Comparison of ENCODE assay signal across 8 cellular contexts in the genomic region with DNA sequence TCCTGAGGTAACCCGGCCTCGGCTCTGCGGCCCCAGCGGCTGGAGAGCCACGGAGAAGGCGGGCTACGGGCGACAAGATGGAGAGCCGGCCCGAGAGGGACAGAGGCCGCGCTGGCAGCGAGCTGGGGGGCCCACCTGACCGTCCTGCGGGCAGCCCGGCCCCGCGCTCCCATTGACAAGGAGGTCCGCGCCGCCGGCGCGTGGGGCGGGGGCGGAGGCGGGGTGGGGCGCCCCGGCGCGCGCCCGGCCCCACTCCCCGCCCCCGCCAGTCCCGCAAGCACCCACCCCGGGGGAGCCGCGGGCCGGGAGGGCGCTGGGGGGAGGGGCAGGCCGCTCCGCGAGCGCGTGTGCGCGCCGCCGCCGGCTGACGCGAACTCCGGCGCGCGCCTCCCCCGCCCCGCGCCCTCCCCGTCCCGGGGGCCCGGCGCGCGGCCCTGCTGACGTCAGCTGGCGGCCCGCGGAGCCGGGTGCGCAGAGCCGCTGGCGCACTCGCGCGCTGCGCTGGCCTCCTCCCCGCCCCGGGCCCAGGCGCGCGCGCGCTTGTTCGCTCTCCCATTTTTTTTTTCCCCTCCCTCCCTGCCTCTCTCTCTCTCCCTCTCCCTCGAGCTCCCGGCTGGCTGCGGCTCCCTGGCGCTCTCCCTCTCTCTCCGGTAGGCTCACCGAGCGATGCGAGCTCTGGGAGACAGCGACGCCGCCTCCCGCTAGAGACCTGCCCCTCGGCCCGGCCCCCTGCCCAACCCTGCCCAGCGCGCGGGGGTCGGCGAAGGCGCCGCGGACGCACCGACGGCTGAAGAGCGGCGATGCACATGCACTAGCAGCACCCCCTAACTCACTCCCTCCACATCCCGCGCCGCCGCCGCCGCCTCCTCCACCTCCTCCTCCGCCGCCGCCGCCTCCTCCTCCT. TPM values are rescaled to one million over a fixed set of nuclear protein-coding genes. Genes with fewer than 3 reads are reported as not detected.
DNase-seq lines count a peak whose midpoint lies in the region; ATAC-seq and TF ChIP-seq lines count a peak whose summit lies in the region.

GNAO1 (plus strand) TSS at position 587 of the 904 bp plus-strand sequence. CDS start 747 bp downstream, outside the sequence.

- POLR2A ChIA-PET in HEK293T (lab: Yijun Ruan, JAX) = interaction anchor here (0.7 kb wide), 1 partner anchor 417 kb away, joined by 3 read pairs; the partner anchor contains the start of gene MT2A

- no peaks in the 10 kb centered on the region for H3K36me3 ChIP-seq in fibroblast of lung (ENCODE audit: control insufficient read depth, insufficient read depth, low read length)
- no peaks in the 10 kb centered on the region for H3K36me3 ChIP-seq in muscle layer of duodenum (ENCODE audit: control insufficient read depth in 1 of 2, insufficient read depth in 2 of 2, low read length in 2 of 2)

- H3K4me2 ChIP-seq in fibroblast of lung (ENCODE audit: extremely low read depth, insufficient read depth, low read length) = peak within 1 kb of the TSS; percentile 68

- CTCF ChIA-PET in HEK293T (lab: Yijun Ruan, JAX) = no interaction called here

- peak; percentile 86 for ATAC-seq in activated T-helper 17 cell treated with anti-CD3 and anti-CD28 coated beads, Interleukin-2, amount 50 U/mL, for 72 hours (replicated peaks)
- ATAC-seq in stimulated activated naive CD8-positive, alpha-beta T cell treated with anti-CD3 and anti-CD28 coated beads, Interleukin-15, amount 100 ng/mL, for 72 hours = peak; percentile 82
- no peak for ATAC-seq in HG03439 (IDR thresholded peaks at IDR 0.05; ENCODE audit: unreplicated experiment)

- no peaks in the 10 kb centered on the region for H3K36me3 Mint-ChIP-seq in activated T-helper 17 cell treated with anti-CD3 and anti-CD28 coated beads, Interleukin-2, amount 50 U/mL, for 72 hours (ENCODE audit: low read depth)

- H3K79me2 ChIP-seq in fibroblast of lung (ENCODE audit: control insufficient read depth, insufficient read depth, low read length) = no peaks in the 10 kb centered on the region

- no peak within 1 kb of the TSS for H3K27ac Mint-ChIP-seq in activated T-helper 17 cell treated with anti-CD3 and anti-CD28 coated beads, Interleukin-2, amount 50 U/mL, for 72 hours
- H3K27ac Mint-ChIP-seq in stimulated activated naive CD8-positive, alpha-beta T cell treated with anti-CD3 and anti-CD28 coated beads, Interleukin-15, amount 100 ng/mL, for 72 hours = peak within 1 kb of the TSS; percentile 78 to 90

- peak within 1 kb of the TSS; percentile 38 to 56 (median 40) for H3K4me3 ChIP-seq in fibroblast of lung (replicated peaks in 1 of 4; ENCODE audit: control extremely low read depth in 1 of 4, insufficient read depth in 1 of 4, low read depth in 3 of 4, low read length in 4 of 4)
- H3K4me3 ChIP-seq in muscle layer of duodenum (ENCODE audit: low read depth in 1 of 2, low read length in 2 of 2) = peak within 1 kb of the TSS; percentile 60 to 84

- DNase-seq in COLO668 (lab: John Stamatoyannopoulos, UW; ENCODE audit: unreplicated experiment) (peak; percentile 94), HEK293T (ENCODE audit: extremely low spot score) (peak; percentile 82), NCI-H774 (lab: John Stamatoyannopoulos, UW) (peak; percentile 91), fibroblast of lung (ENCODE audit: low read depth in 2 of 2) (peak; percentile 56 to 58)
- DNase-seq in stimulated activated naive CD8-positive, alpha-beta T cell treated with anti-CD3 and anti-CD28 coated beads, Interleukin-15, amount 100 ng/mL, for 72 hours = peak; percentile 57 to 61

- TF ChIP-seq CTCF in fibroblast of lung (conservative IDR thresholded peaks at IDR 0.05 in 1 of 2, IDR thresholded peaks at IDR 0.05 in 1 of 2; ENCODE audit: low read depth in 1 of 2, low read length in 2 of 2) = no peak

- no peaks in the 10 kb centered on the region for H3K9me3 Mint-ChIP-seq in activated T-helper 17 cell treated with anti-CD3 and anti-CD28 coated beads, Interleukin-2, amount 50 U/mL, for 72 hours
- H3K9me3 Mint-ChIP-seq in stimulated activated naive CD8-positive, alpha-beta T cell treated with anti-CD3 and anti-CD28 coated beads, Interleukin-15, amount 100 ng/mL, for 72 hours = no peaks in the 10 kb centered on the region

- peaks cover 11% of the 10 kb centered on the region for H3K27me3 Mint-ChIP-seq in activated T-helper 17 cell treated with anti-CD3 and anti-CD28 coated beads, Interleukin-2, amount 50 U/mL, for 72 hours
- peaks cover 88% of the 10 kb centered on the region for H3K27me3 Mint-ChIP-seq in stimulated activated naive CD8-positive, alpha-beta T cell treated with anti-CD3 and anti-CD28 coated beads, Interleukin-15, amount 100 ng/mL, for 72 hours

- H2AFZ ChIP-seq in fibroblast of lung (ENCODE audit: low read length) = peak within 1 kb of the TSS; percentile 46

- peaks cover 30% of the 10 kb centered on the region for H3K27me3 ChIP-seq in fibroblast of lung (ENCODE audit: control insufficient read depth, insufficient read depth, low read length)
- H3K27me3 ChIP-seq in muscle layer of duodenum (ENCODE audit: low read depth, low read length) = peaks cover 13% of the 10 kb centered on the region

- H3K27ac ChIP-seq in fibroblast of lung (ENCODE audit: insufficient read depth, low read length) = no peak within 1 kb of the TSS
- H3K27ac ChIP-seq in muscle layer of duodenum (ENCODE audit: low read length) = peak within 1 kb of the TSS; percentile 33

- H3K9ac ChIP-seq in fibroblast of lung (ENCODE audit: insufficient read depth, low read length) = no peak within 1 kb of the TSS

- no peaks in the 10 kb centered on the region for H4K20me1 ChIP-seq in fibroblast of lung (ENCODE audit: control insufficient read depth, extremely low read depth, insufficient read depth, low read length)

- peak within 1 kb of the TSS; percentile 72 for H3K4me3 Mint-ChIP-seq in activated T-helper 17 cell treated with anti-CD3 and anti-CD28 coated beads, Interleukin-2, amount 50 U/mL, for 72 hours
- H3K4me3 Mint-ChIP-seq in stimulated activated naive CD8-positive, alpha-beta T cell treated with anti-CD3 and anti-CD28 coated beads, Interleukin-15, amount 100 ng/mL, for 72 hours = peak within 1 kb of the TSS; percentile 77 to 88

- H3K4me1 Mint-ChIP-seq in activated T-helper 17 cell treated with anti-CD3 and anti-CD28 coated beads, Interleukin-2, amount 50 U/mL, for 72 hours = peaks cover 17% of the 10 kb centered on the region
- H3K4me1 Mint-ChIP-seq in stimulated activated naive CD8-positive, alpha-beta T cell treated with anti-CD3 and anti-CD28 coated beads, Interleukin-15, amount 100 ng/mL, for 72 hours = peaks cover 38% of the 10 kb centered on the region

- no peaks in the 10 kb centered on the region for H3K4me1 ChIP-seq in fibroblast of lung (ENCODE audit: control insufficient read depth, extremely low read depth, insufficient read depth, low read length)
- H3K4me1 ChIP-seq in muscle layer of duodenum (ENCODE audit: control insufficient read depth in 1 of 2, insufficient read depth in 2 of 2, low read length in 2 of 2) = peaks cover 4 to 39% of the 10 kb centered on the region in 2 donors

- H3K9me3 ChIP-seq in fibroblast of lung (ENCODE audit: control insufficient read depth, insufficient read depth, low read depth, low read length) (no peaks in the 10 kb centered on the region), muscle layer of duodenum (ENCODE audit: control insufficient read depth in 1 of 2, low read length in 2 of 2) (no peaks in the 10 kb centered on the region)

TF ChIP-seq in HEK293T, 16 proteins besides CTCF, POLR2A, EP300 and RAD21:
- no peak for TF ChIP-seq SP1 (IDR thresholded peaks at IDR 0.05)
- no peak for TF ChIP-seq CTBP1 (IDR thresholded peaks at IDR 0.05; ENCODE audit: borderline replicate concordance)
- TF ChIP-seq ELF4 (IDR thresholded peaks at IDR 0.05) = no peak
- TF ChIP-seq PKNOX1 (IDR thresholded peaks at IDR 0.05) = no peak
- TF ChIP-seq ZNF384 (IDR thresholded peaks at IDR 0.05) = peak; percentile 56
- TF ChIP-seq FOXK2 (IDR thresholded peaks at IDR 0.05) = no peak
- TF ChIP-seq HDGF (IDR thresholded peaks at IDR 0.05; ENCODE audit: borderline replicate concordance) = no peak
- no peak for TF ChIP-seq TARDBP (IDR thresholded peaks at IDR 0.05)

RNA-seq across cellular contexts. Expression of gene GNAO1, which starts in this region (rescaled TPM):
- total RNA-seq in activated T-helper 17 cell treated with anti-CD3 and anti-CD28 coated beads, Interleukin-2, amount 50 U/mL, for 72 hours = under 1 TPM; 0.41 to 0.74 TPM
- 0.17 and 0.26 TPM in 2 replicates for total RNA-seq in fibroblast of lung
- polyA plus RNA-seq in fibroblast of lung = 0.02 and 0.14 TPM in 2 replicates
- polyA plus RNA-seq in fibroblast of lung (2012) = 0.12 and 0.37 TPM in 2 replicates
- polyA minus RNA-seq in fibroblast of lung (ENCODE audit: low replicate concordance) = 0.04 and 0.12 TPM in 2 replicates

Comparison
In these comparisons a context has a peak if more than half of its experiments do, and no peak if none do; other contexts are left out.
1. Peak in ATAC-seq in activated T-helper 17 cell treated with anti-CD3 and anti-CD28 coated beads, Interleukin-2, amount 50 U/mL, for 72 hours; RNA of the gene not detected or under 1 TPM.
2. Peak in DNase-seq, H3K4me3 ChIP-seq and H3K4me2 ChIP-seq in fibroblast of lung; RNA of the gene not detected or under 1 TPM.